13 cellular contexts compared by ENCODE assay signal in genomic region chr12:132163911-132164288, GRCh38. TPM values are rescaled to one million over a fixed set of nuclear protein-coding genes. Genes with fewer than 3 reads are reported as not detected.
DNase-seq lines count a peak whose midpoint lies in the region; ATAC-seq and TF ChIP-seq lines count a peak whose summit lies in the region.
"Had no signal": no experiment of that assay in that cellular context is flagged by ENCODE, and none has a peak within 500 bp of the region (broad histone marks: within the 10 kb centered on the region; RNA-seq: fewer than 3 reads in every experiment).

No MANE protein-coding gene starts in this region.

- peak overlapping the region; percentile 3 for H3K4me3 Mint-ChIP-seq in activated naive CD4-positive, alpha-beta T cell treated with anti-CD3 and anti-CD28 coated beads, Interleukin-2, amount 50 U/mL, for 24 hours
- no peak overlapping the region for H3K4me3 Mint-ChIP-seq in activated naive CD4-positive, alpha-beta T cell treated with anti-CD3 and anti-CD28 coated beads, Interleukin-2, amount 10 ng/mL, durations not matched to agents 7 days and 5 days
- H3K4me3 Mint-ChIP-seq: CD4-positive, alpha-beta T cell had no signal

- CTCF ChIA-PET in activated naive CD4-positive, alpha-beta T cell treated with anti-CD3 and anti-CD28 coated beads, Interleukin-2, amount 10 ng/mL, durations not matched to agents 7 days and 5 days (lab: Charles Lee), result interaction anchor here (2.4 kb wide), 1 partner anchor 10 kb away, joined by 7 read pairs; no protein-coding TSS in a partner anchor

- TF ChIP-seq CTCF in NB4 (IDR thresholded peaks at IDR 0.05; ENCODE audit: low read depth, low read length) (peak; percentile 29), choroid plexus epithelial cell (conservative IDR thresholded peaks at IDR 0.05; ENCODE audit: low read depth, low read length) (peak; percentile 28), smooth muscle cell (IDR thresholded peaks at IDR 0.05; ENCODE audit: borderline replicate concordance, insufficient read depth, poor library complexity, severe bottlenecking) (peak; percentile 11)

- no peaks in the 10 kb centered on the region for H3F3A ChIP-seq in smooth muscle cell (ENCODE audit: low read depth)

- H3K4me3 ChIP-seq in NB4 (ENCODE audit: low read depth, low read length) (no peak overlapping the region), choroid plexus epithelial cell (ENCODE audit: low read depth, low read length) (no peak overlapping the region), smooth muscle cell (no peak overlapping the region)
- H3K4me3 ChIP-seq: lung, testis had no signal

- no peaks in the 10 kb centered on the region for H4K20me1 ChIP-seq in smooth muscle cell (ENCODE audit: low read depth)

- no peak overlapping the region for H3K4me2 ChIP-seq in smooth muscle cell

- H3K36me3 ChIP-seq in smooth muscle cell (ENCODE audit: low read depth), result no peaks in the 10 kb centered on the region

- no peak for TF ChIP-seq POLR2A in NB4 (IDR thresholded peaks at IDR 0.05; ENCODE audit: extremely low read depth, insufficient read length)

- WGBS in smooth muscle cell (ENCODE audit: low lambda C conversion rate), result 78% methylated on average over 11 of the region's 11 CpGs

- H3K79me2 ChIP-seq in smooth muscle cell (ENCODE audit: low read depth), result no peaks in the 10 kb centered on the region

- H3K9ac ChIP-seq in smooth muscle cell (ENCODE audit: low read depth), result no peak overlapping the region

- H3K4me1 Mint-ChIP-seq in activated naive CD4-positive, alpha-beta T cell treated with anti-CD3 and anti-CD28 coated beads, Interleukin-2, amount 50 U/mL, for 24 hours, result peaks cover 13% of the 10 kb centered on the region
- peaks cover 18% of the 10 kb centered on the region for H3K4me1 Mint-ChIP-seq in activated naive CD4-positive, alpha-beta T cell treated with anti-CD3 and anti-CD28 coated beads, Interleukin-2, amount 10 ng/mL, durations not matched to agents 7 days and 5 days

- no peaks in the 10 kb centered on the region for H3K36me3 Mint-ChIP-seq in activated naive CD4-positive, alpha-beta T cell treated with anti-CD3 and anti-CD28 coated beads, Interleukin-2, amount 50 U/mL, for 24 hours
- H3K36me3 Mint-ChIP-seq in activated naive CD4-positive, alpha-beta T cell treated with anti-CD3 and anti-CD28 coated beads, Interleukin-2, amount 10 ng/mL, durations not matched to agents 7 days and 5 days, result no peaks in the 10 kb centered on the region

- no peaks in the 10 kb centered on the region for H3K9me3 ChIP-seq in smooth muscle cell (replicated peaks; ENCODE audit: low read depth)
- H3K9me3 ChIP-seq: testis had no signal

- no peaks in the 10 kb centered on the region for H3K27me3 ChIP-seq in smooth muscle cell (ENCODE audit: low read depth)
- H3K27me3 ChIP-seq: testis had no signal

- no peaks in the 10 kb centered on the region for H3K4me1 ChIP-seq in smooth muscle cell (ENCODE audit: low read depth)
- H3K4me1 ChIP-seq: testis had no signal

- H3K27ac ChIP-seq in smooth muscle cell (ENCODE audit: low read depth), result no peak overlapping the region
- no peak overlapping the region for H3K27ac ChIP-seq in substantia nigra (ENCODE audit: low read depth, low read length, poor library complexity, severe bottlenecking)
- H3K27ac ChIP-seq: testis had no signal

- no peak for DNase-seq in activated naive CD4-positive, alpha-beta T cell treated with anti-CD3 and anti-CD28 coated beads, Interleukin-2, amount 10 ng/mL, durations not matched to agents 7 days and 5 days
- DNase-seq in NB4 (ENCODE audit: low read depth) (peak; percentile 53), choroid plexus epithelial cell (ENCODE audit: low read depth) (no peak), smooth muscle cell (lab: John Stamatoyannopoulos, UW; ENCODE audit: unreplicated experiment) (no peak), NCI-H2196 treated with DMSO at 0.1 percent for 48 hours (lab: John Stamatoyannopoulos, UW; ENCODE audit: unreplicated experiment) (no peak), substantia nigra (lab: John Stamatoyannopoulos, UW) (no peak)
- DNase-seq: CD4-positive, alpha-beta T cell; Karpas-422; testis had no signal

- no peak overlapping the region for H3K27ac Mint-ChIP-seq in activated naive CD4-positive, alpha-beta T cell treated with anti-CD3 and anti-CD28 coated beads, Interleukin-2, amount 50 U/mL, for 24 hours
- H3K27ac Mint-ChIP-seq in activated naive CD4-positive, alpha-beta T cell treated with anti-CD3 and anti-CD28 coated beads, Interleukin-2, amount 10 ng/mL, durations not matched to agents 7 days and 5 days, result no peak overlapping the region
- H3K27ac Mint-ChIP-seq: activated T-helper 2 cell treated with anti-CD3 and anti-CD28 coated beads, Interferon-gamma antibody, Interleukin-2, Interleukin-4, amounts not matched to agents 10 μg/mL and 5 μg/mL and 100 μg/mL, durations not matched to agents 14 hours and 24 hours and 36 hours; CD4-positive, alpha-beta T cell had no signal

- H3K9me3 Mint-ChIP-seq in activated naive CD4-positive, alpha-beta T cell treated with anti-CD3 and anti-CD28 coated beads, Interleukin-2, amount 50 U/mL, for 24 hours, result no peaks in the 10 kb centered on the region
- H3K9me3 Mint-ChIP-seq in activated naive CD4-positive, alpha-beta T cell treated with anti-CD3 and anti-CD28 coated beads, Interleukin-2, amount 10 ng/mL, durations not matched to agents 7 days and 5 days, result peaks cover 11% of the 10 kb centered on the region
- H3K9me3 Mint-ChIP-seq: CD4-positive, alpha-beta T cell had no signal

- no peaks in the 10 kb centered on the region for H3K27me3 Mint-ChIP-seq in activated naive CD4-positive, alpha-beta T cell treated with anti-CD3 and anti-CD28 coated beads, Interleukin-2, amount 50 U/mL, for 24 hours
- H3K27me3 Mint-ChIP-seq in activated naive CD4-positive, alpha-beta T cell treated with anti-CD3 and anti-CD28 coated beads, Interleukin-2, amount 10 ng/mL, durations not matched to agents 7 days and 5 days, result peaks cover 40% of the 10 kb centered on the region
- H3K27me3 Mint-ChIP-seq: CD4-positive, alpha-beta T cell had no signal

- no peak overlapping the region for H2AFZ ChIP-seq in smooth muscle cell (ENCODE audit: low read depth)

- no peak for ATAC-seq in GM18517 (IDR thresholded peaks at IDR 0.05; ENCODE audit: unreplicated experiment)

RNA-seq across cellular contexts. Expression of gene NOC4L, which starts 19.6 kb away (rescaled TPM):
- 6.2 and 9.8 TPM in 2 replicates for total RNA-seq in smooth muscle cell
- 39.9 and 42.2 TPM in 2 replicates for polyA plus RNA-seq in smooth muscle cell

RNA-seq across cellular contexts. Expression of gene DDX51, which starts 19.8 kb away (rescaled TPM):
- 1.6 and 5.2 TPM in 2 replicates for total RNA-seq in smooth muscle cell
- 12.5 and 15.1 TPM in 2 replicates for polyA plus RNA-seq in smooth muscle cell
